ENCODE assay signal across 18 cellular contexts in the genomic region with DNA sequence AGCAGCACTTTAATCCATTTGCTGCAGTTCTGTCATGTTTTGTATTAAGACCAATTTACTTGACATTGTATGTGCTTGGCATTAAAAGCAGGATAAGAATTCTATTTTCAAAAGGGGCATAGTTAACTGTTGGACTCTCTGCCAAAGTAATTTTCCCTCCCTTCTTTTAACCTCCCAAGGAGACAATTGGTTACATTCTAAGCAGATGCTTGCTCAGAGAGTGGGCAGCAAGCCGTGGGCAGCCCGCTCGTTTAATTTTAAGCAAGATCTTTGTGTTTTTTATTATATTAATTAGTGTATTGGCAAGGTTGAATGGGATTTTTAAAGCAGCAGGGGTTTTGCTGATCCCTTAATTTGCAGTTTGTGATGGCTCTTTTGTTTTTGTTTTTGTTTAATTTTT.
"Had no signal": no experiment of that assay in that cellular context is flagged by ENCODE, and none has a peak within 500 bp of the region (broad histone marks: within the 10 kb centered on the region; RNA-seq: fewer than 3 reads in every experiment).

No MANE protein-coding gene starts in this region.

- H3K27ac ChIP-seq: lower lobe of right lung, parathyroid adenoma, sigmoid colon, spleen, transverse colon had no signal

- H3K4me3 ChIP-seq: lower lobe of right lung, sigmoid colon, spleen, transverse colon, uterus had no signal

- H3K36me3 ChIP-seq: lower lobe of right lung, sigmoid colon, spleen, transverse colon, uterus had no signal

- H3K9me3 ChIP-seq: lower lobe of right lung, sigmoid colon, uterus had no signal

- ATAC-seq: activated CD4-positive, CD25-positive, alpha-beta regulatory T cell treated with anti-CD3 and anti-CD28 coated beads, Interleukin-2, amount 50 U/mL, for 24 hours; activated T-cell treated with anti-CD3 and anti-CD28 coated beads, Interleukin-2, amount 50 U/mL, for 72 hours; lower lobe of right lung; natural killer cell treated with Interleukin-12 subunit alpha and Interleukin-12 subunit beta and Interleukin-15 and Interleukin-18, amount 100 ng/mL, for 72 hours had no signal

- H3K4me1 ChIP-seq: lower lobe of right lung, parathyroid adenoma, sigmoid colon, spleen, transverse colon, uterus had no signal

- DNase-seq: activated CD4-positive, alpha-beta T cell treated with anti-CD3 and anti-CD28 coated beads, Interleukin-2, amount 10 ng/mL, durations not matched to agents 7 days and 5 days; activated CD8-positive, alpha-beta memory T cell treated with anti-CD3 and anti-CD28 coated beads, Interleukin-2, amount 50 U/mL, for 4 hours; activated effector memory CD4-positive, alpha-beta T cell treated with anti-CD3 and anti-CD28 coated beads, Interleukin-2, amount 50 U/mL, for 16 hours; activated naive CD4-positive, alpha-beta T cell treated with anti-CD3 and anti-CD28 coated beads, Interleukin-2, amount 50 U/mL, for 16 hours; activated T-cell treated with anti-CD3 and anti-CD28 coated beads, Interleukin-2, amount 50 U/mL, for 72 hours; islet precursor cell; lower lobe of right lung; sigmoid colon; spleen; stimulated activated CD8-positive, alpha-beta memory T cell treated with anti-CD3 and anti-CD28 coated beads, Interleukin-4, amount 100 ng/mL, for 48 hours; stimulated activated naive CD4-positive, alpha-beta T cell treated with Interleukin-2 at 50 U/mL for 16 hours; T-helper 1 cell; T-helper 9 cell; transverse colon; uterus had no signal
